ENCODE assay signal across 13 cellular contexts in genomic region chr14:102220031-102220430, GRCh38.
A peak's percentile ranks its signal among the peaks of the same experiment; 100 is the strongest.
DNase-seq lines count a peak whose midpoint lies in the region; ATAC-seq and FAIRE-seq lines count a peak whose summit lies in the region.
"Had no signal": no experiment of that assay in that cellular context is flagged by ENCODE, and none has a peak within 500 bp of the region (broad histone marks: within the 10 kb centered on the region; RNA-seq: fewer than 3 reads in every experiment).

No MANE protein-coding gene starts in this region.

- no peak overlapping the region for H3K4me3 Mint-ChIP-seq in activated naive CD8-positive, alpha-beta T cell treated with anti-CD3 and anti-CD28 coated beads for 36 hours
- H3K4me3 Mint-ChIP-seq: central memory CD8-positive, alpha-beta T cell had no signal

- no peaks in the 10 kb centered on the region for H3K36me3 Mint-ChIP-seq in activated naive CD8-positive, alpha-beta T cell treated with anti-CD3 and anti-CD28 coated beads for 36 hours

- peak overlapping the region; percentile 54 for H3K27ac Mint-ChIP-seq in activated naive CD8-positive, alpha-beta T cell treated with anti-CD3 and anti-CD28 coated beads for 36 hours

- DNase-seq in GM18507 (ENCODE audit: extremely low spot score, insufficient read length, low read depth) (peak; percentile 60), DMS114 treated with DMSO at 0.1 percent for 48 hours (lab: John Stamatoyannopoulos, UW; ENCODE audit: unreplicated experiment) (no peak), NCI-H2029 (lab: John Stamatoyannopoulos, UW) (no peak), NCI-H2081 treated with DMSO at 0.1 percent for 48 hours (lab: John Stamatoyannopoulos, UW) (no peak), CD1c-positive myeloid dendritic cell (ENCODE audit: extremely low spot score) (no peak)
- peak; percentile 23 for DNase-seq in activated naive CD8-positive, alpha-beta T cell treated with anti-CD3 and anti-CD28 coated beads for 36 hours
- DNase-seq: activated CD8-positive, alpha-beta memory T cell treated with anti-CD3 and anti-CD28 coated beads for 24 hours; PC-3 had no signal

- FAIRE-seq in GM18507 (lab: Jason Lieb, UNC), result peak; percentile 91
- FAIRE-seq: G401.6, K562 had no signal

- H3K4me1 Mint-ChIP-seq in activated naive CD8-positive, alpha-beta T cell treated with anti-CD3 and anti-CD28 coated beads for 36 hours, result peaks cover 16% of the 10 kb centered on the region

- no peaks in the 10 kb centered on the region for H3K9me3 Mint-ChIP-seq in activated naive CD8-positive, alpha-beta T cell treated with anti-CD3 and anti-CD28 coated beads for 36 hours
- H3K9me3 Mint-ChIP-seq: central memory CD8-positive, alpha-beta T cell had no signal

- peak; percentile 92 for ATAC-seq in GM19467 (IDR thresholded peaks at IDR 0.05; ENCODE audit: unreplicated experiment)
- peak; percentile 94 for ATAC-seq in HG03066 (IDR thresholded peaks at IDR 0.05; ENCODE audit: low read depth, unreplicated experiment)
- ATAC-seq: K562 had no signal

- H3K27me3 Mint-ChIP-seq in activated naive CD8-positive, alpha-beta T cell treated with anti-CD3 and anti-CD28 coated beads for 36 hours, result no peaks in the 10 kb centered on the region
- H3K27me3 Mint-ChIP-seq: central memory CD8-positive, alpha-beta T cell had no signal

Comparison
In these comparisons a context has a peak if more than half of its experiments do, and no peak if none do; other contexts are left out.
1. DNase-seq: peak in GM18507 (single experiment) and activated naive CD8-positive, alpha-beta T cell treated with anti-CD3 and anti-CD28 coated beads for 36 hours (single experiment); none in DMS114 treated with DMSO at 0.1 percent for 48 hours (single experiment), NCI-H2029 (single experiment), NCI-H2081 treated with DMSO at 0.1 percent for 48 hours (single experiment) and CD1c-positive myeloid dendritic cell (single experiment).